ENCODE assay signal across 1 cellular context in the genomic region with DNA sequence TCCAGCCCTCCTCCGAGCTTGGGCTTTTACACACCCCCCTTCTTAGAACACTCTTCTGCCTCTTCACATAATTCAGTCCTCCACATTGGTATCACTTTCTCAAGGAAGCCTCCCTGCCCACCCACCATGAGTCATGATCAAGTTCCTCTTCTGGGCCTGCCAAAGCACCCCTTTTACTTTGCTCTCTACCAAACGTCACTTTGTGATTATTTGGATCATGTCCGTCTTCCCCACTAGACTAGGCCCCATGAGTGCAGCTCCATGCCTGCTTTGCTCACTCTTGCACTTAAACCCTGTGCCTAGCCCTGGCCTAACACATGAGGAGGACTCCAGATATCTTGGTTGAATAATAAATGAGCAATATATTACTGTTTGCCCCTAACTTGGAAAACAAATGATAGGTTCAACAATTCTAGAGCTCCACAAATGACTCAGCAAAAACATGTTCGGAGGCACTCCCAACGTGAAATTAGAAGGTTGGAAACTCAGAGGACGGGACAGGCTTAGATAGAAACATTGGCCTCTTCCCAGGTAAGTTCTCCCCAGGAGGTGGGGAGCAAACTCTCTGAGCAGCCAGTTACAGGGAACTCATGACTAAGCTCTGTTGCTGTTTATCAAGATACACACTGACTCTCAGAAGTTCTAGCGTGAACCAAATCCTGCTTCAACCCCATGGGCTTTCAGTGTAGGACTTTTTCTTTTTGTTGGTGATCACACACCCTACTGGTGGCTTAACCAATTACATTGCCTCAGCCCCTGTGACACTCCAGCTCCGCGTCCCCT.
TF ChIP-seq lines count a peak whose summit lies in the region.

No MANE protein-coding gene starts in this region.

TF ChIP-seq in HEK293, 187 proteins besides CTCF, POLR2A, EP300 and RAD21 (continued from another document):
- TF ChIP-seq, protein P1, sequence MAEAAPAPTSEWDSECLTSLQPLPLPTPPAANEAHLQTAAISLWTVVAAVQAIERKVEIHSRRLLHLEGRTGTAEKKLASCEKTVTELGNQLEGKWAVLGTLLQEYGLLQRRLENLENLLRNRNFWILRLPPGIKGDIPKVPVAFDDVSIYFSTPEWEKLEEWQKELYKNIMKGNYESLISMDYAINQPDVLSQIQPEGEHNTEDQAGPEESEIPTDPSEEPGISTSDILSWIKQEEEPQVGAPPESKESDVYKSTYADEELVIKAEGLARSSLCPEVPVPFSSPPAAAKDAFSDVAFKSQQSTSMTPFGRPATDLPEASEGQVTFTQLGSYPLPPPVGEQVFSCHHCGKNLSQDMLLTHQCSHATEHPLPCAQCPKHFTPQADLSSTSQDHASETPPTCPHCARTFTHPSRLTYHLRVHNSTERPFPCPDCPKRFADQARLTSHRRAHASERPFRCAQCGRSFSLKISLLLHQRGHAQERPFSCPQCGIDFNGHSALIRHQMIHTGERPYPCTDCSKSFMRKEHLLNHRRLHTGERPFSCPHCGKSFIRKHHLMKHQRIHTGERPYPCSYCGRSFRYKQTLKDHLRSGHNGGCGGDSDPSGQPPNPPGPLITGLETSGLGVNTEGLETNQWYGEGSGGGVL (tag by site-specific recombination; IDR thresholded peaks at IDR 0.05) = no peak
- TF ChIP-seq ZNF624 (tag by site-specific recombination; IDR thresholded peaks at IDR 0.05) (no peak), ZNF654 (tag by site-specific recombination; IDR thresholded peaks at IDR 0.05; ENCODE audit: low read depth) (peak; percentile 53), ZNF510 (tag by site-specific recombination; IDR thresholded peaks at IDR 0.05; ENCODE audit: insufficient replicate concordance) (no peak), ZNF292 (tag by site-specific recombination; IDR thresholded peaks at IDR 0.05; ENCODE audit: borderline replicate concordance, low read depth) (no peak), MZF1 (tag by site-specific recombination; IDR thresholded peaks at IDR 0.05; ENCODE audit: borderline replicate concordance) (no peak), ZNF140 (tag by site-specific recombination; IDR thresholded peaks at IDR 0.05) (no peak), ZNF133 (tag by site-specific recombination; IDR thresholded peaks at IDR 0.05) (0 out of 2 replicates have a peak, but pooled peaks have one; percentile 9), ZNF221 (tag by site-specific recombination; IDR thresholded peaks at IDR 0.05; ENCODE audit: borderline replicate concordance) (no peak), EGR2 (tag by site-specific recombination; IDR thresholded peaks at IDR 0.05; ENCODE audit: low read depth) (peak; percentile 34; the same call in 1 of the 2 replicates), ZBTB21 (tag by site-specific recombination; IDR thresholded peaks at IDR 0.05) (no peak), ZNF335 (tag by site-specific recombination; conservative IDR thresholded peaks at IDR 0.05) (0 out of 2 replicates have a peak, but pooled peaks have one; percentile 5)
- TF ChIP-seq, protein P2, sequence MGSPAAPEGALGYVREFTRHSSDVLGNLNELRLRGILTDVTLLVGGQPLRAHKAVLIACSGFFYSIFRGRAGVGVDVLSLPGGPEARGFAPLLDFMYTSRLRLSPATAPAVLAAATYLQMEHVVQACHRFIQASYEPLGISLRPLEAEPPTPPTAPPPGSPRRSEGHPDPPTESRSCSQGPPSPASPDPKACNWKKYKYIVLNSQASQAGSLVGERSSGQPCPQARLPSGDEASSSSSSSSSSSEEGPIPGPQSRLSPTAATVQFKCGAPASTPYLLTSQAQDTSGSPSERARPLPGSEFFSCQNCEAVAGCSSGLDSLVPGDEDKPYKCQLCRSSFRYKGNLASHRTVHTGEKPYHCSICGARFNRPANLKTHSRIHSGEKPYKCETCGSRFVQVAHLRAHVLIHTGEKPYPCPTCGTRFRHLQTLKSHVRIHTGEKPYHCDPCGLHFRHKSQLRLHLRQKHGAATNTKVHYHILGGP (tag by site-specific recombination; IDR thresholded peaks at IDR 0.05) = no peak
